ENCODE assay signal across 15 cellular contexts in genomic region chr10:132489704-132490534, GRCh38.
"Had no signal": no experiment of that assay in that cellular context is flagged by ENCODE, and none has a peak within 500 bp of the region (broad histone marks: within the 10 kb centered on the region; RNA-seq: fewer than 3 reads in every experiment).

No MANE protein-coding gene starts in this region.

- H3K9me3 ChIP-seq: ascending aorta, pancreas, thyroid gland, vagina had no signal

- DNase-seq: activated CD8-positive, alpha-beta memory T cell treated with anti-CD3 and anti-CD28 coated beads for 24 hours; activated CD8-positive, alpha-beta memory T cell treated with anti-CD3 and anti-CD28 coated beads, Interleukin-2, amount 50 U/mL, for 48 hours; activated gamma-delta T cell; cortex of kidney; mesendoderm; naive thymus-derived CD4-positive, alpha-beta T cell; stimulated activated CD8-positive, alpha-beta memory T cell treated with anti-CD3 and anti-CD28 coated beads, Interleukin-4, amount 100 ng/mL, for 48 hours; stimulated activated naive CD4-positive, alpha-beta T cell; thyroid gland had no signal

- ATAC-seq: activated CD4-positive, CD25-positive, alpha-beta regulatory T cell treated with anti-CD3 and anti-CD28 coated beads, Interleukin-2, amount 50 U/mL, for 24 hours; naive thymus-derived CD4-positive, alpha-beta T cell; pancreas had no signal

- H3K27ac Mint-ChIP-seq: activated naive CD4-positive, alpha-beta T cell treated with anti-CD3 and anti-CD28 coated beads, Interleukin-2, amount 50 U/mL, for 24 hours; naive thymus-derived CD4-positive, alpha-beta T cell; T-helper 1 cell treated with Interleukin-12 subunit alpha and Interleukin-12 subunit beta and Interleukin-4 antibody, amounts not matched to agents 30 μg/mL and 1 μg/mL, for 36 hours had no signal

- H3K36me3 ChIP-seq: ascending aorta, pancreas, thyroid gland, vagina had no signal

- H3K27ac ChIP-seq: ascending aorta, pancreas, thyroid gland, vagina had no signal

- H3K9me3 Mint-ChIP-seq: activated naive CD4-positive, alpha-beta T cell treated with anti-CD3 and anti-CD28 coated beads, Interleukin-2, amount 50 U/mL, for 24 hours; T-helper 1 cell treated with Interleukin-12 subunit alpha and Interleukin-12 subunit beta and Interleukin-4 antibody, amounts not matched to agents 30 μg/mL and 1 μg/mL, for 36 hours had no signal

- H3K27me3 Mint-ChIP-seq: activated naive CD4-positive, alpha-beta T cell treated with anti-CD3 and anti-CD28 coated beads, Interleukin-2, amount 50 U/mL, for 24 hours; naive thymus-derived CD4-positive, alpha-beta T cell had no signal

- H3K4me1 ChIP-seq: pancreas, thyroid gland had no signal

- H3K36me3 Mint-ChIP-seq: activated naive CD4-positive, alpha-beta T cell treated with anti-CD3 and anti-CD28 coated beads, Interleukin-2, amount 50 U/mL, for 24 hours; naive thymus-derived CD4-positive, alpha-beta T cell had no signal

- H3K27me3 ChIP-seq: ascending aorta, pancreas, thyroid gland, vagina had no signal

- H3K4me1 Mint-ChIP-seq: activated naive CD4-positive, alpha-beta T cell treated with anti-CD3 and anti-CD28 coated beads, Interleukin-2, amount 50 U/mL, for 24 hours had no signal

- H3K4me3 Mint-ChIP-seq: activated naive CD4-positive, alpha-beta T cell treated with anti-CD3 and anti-CD28 coated beads, Interleukin-2, amount 50 U/mL, for 24 hours; naive thymus-derived CD4-positive, alpha-beta T cell; T-helper 1 cell treated with Interleukin-12 subunit alpha and Interleukin-12 subunit beta and Interleukin-4 antibody, amounts not matched to agents 30 μg/mL and 1 μg/mL, for 36 hours had no signal

- H3K4me3 ChIP-seq: ascending aorta, pancreas, thyroid gland, vagina had no signal
